In genomic region chr13:44989941-44990340, GRCh38 we compare ENCODE assay signal across 8 cellular contexts. TPM values are rescaled to one million over a fixed set of nuclear protein-coding genes. Genes with fewer than 3 reads are reported as not detected.
DNase-seq lines count a peak whose midpoint lies in the region; ATAC-seq, FAIRE-seq and TF ChIP-seq lines count a peak whose summit lies in the region.

No MANE protein-coding gene starts in this region.

- H3K9me3 ChIP-seq in keratinocyte (ENCODE audit: control insufficient read depth, low read depth, low read length), result no peaks in the 10 kb centered on the region
- H3K9me3 ChIP-seq in stomach, result no peaks in the 10 kb centered on the region

- H3K4me1 ChIP-seq in keratinocyte (ENCODE audit: control insufficient read depth, extremely low read depth, insufficient read depth, low read length) (peaks cover 22% of the 10 kb centered on the region), stomach (peaks cover 28 to 66% (median 43%) of the 10 kb centered on the region in 4 donors)

- DNase-seq in GM06990 (ENCODE audit: extremely low read depth, insufficient read length) (no peak), keratinocyte (ENCODE audit: low read depth, low spot score) (no peak), stomach (no peak), GM10248 (ENCODE audit: extremely low spot score) (no peak)
- DNase-seq in activated CD4-positive, CD25-positive, alpha-beta regulatory T cell (lab: John Stamatoyannopoulos, UW), result no peak

- FAIRE-seq in keratinocyte (lab: Jason Lieb, UNC), result no peak

- POLR2A ChIA-PET in GM10248 (lab: Yijun Ruan, JAX), result no interaction called here

- H3K4me3 ChIP-seq in GM06990 (replicated peaks; ENCODE audit: low read depth, low read length) (peak overlapping the region; percentile 99), keratinocyte (ENCODE audit: control insufficient read depth in 2 of 3, extremely low read depth in 1 of 3, insufficient read depth in 2 of 3, low read depth in 1 of 3, low read length in 3 of 3) (peak overlapping the region; percentile 89 to 100 (median 96)), stomach (peak overlapping the region; percentile 68 to 97 (median 87))

- WGBS in stomach, 5 donors, result 3 to 9% (median 5%) methylated on average over 10 of the region's 10 CpGs

- peak overlapping the region; percentile 97 for H3K9ac ChIP-seq in keratinocyte (ENCODE audit: control insufficient read depth, extremely low read depth, insufficient read depth, low read length)

- H3K36me3 ChIP-seq in GM06990 (ENCODE audit: control insufficient read depth, insufficient read depth, low read length), result peaks cover 3% of the 10 kb centered on the region
- H3K36me3 ChIP-seq in keratinocyte (ENCODE audit: control insufficient read depth in 2 of 2, extremely low read depth in 1 of 2, insufficient read depth in 2 of 2, low read length in 2 of 2), result peaks cover 0 to 2% of the 10 kb centered on the region in 2 experiments
- peaks cover 0 to 18% (median 15%) of the 10 kb centered on the region in 4 donors for H3K36me3 ChIP-seq in stomach

- no peaks in the 10 kb centered on the region for H4K20me1 ChIP-seq in keratinocyte (ENCODE audit: control insufficient read depth, extremely low read depth, insufficient read depth, low read length)

- no peak for TF ChIP-seq EP300 in stomach (IDR thresholded peaks at IDR 0.05)

- no peak for TF ChIP-seq POLR2A in stomach (IDR thresholded peaks at IDR 0.05)

- peak; percentile 5 for ATAC-seq in HG03460 (IDR thresholded peaks at IDR 0.05; ENCODE audit: unreplicated experiment)
- no peak for ATAC-seq in GM19035 (IDR thresholded peaks at IDR 0.05; ENCODE audit: unreplicated experiment)

- H3K4me2 ChIP-seq in keratinocyte (ENCODE audit: control insufficient read depth, extremely low read depth, insufficient read depth, low read depth, low read length), result peak overlapping the region; percentile 84

- no peak for TF ChIP-seq CTCF in GM06990 (IDR thresholded peaks at IDR 0.05; ENCODE audit: insufficient read depth, low read length, poor library complexity, severe bottlenecking)
- no peak for TF ChIP-seq CTCF in keratinocyte (optimal IDR thresholded peaks at IDR 0.05 in 1 of 3, IDR thresholded peaks at IDR 0.05 in 1 of 3, conservative IDR thresholded peaks at IDR 0.05 in 1 of 3; ENCODE audit: extremely low read depth in 1 of 3, insufficient read depth in 2 of 3, low read length in 3 of 3)
- TF ChIP-seq CTCF in stomach (IDR thresholded peaks at IDR 0.05), result no peak
- TF ChIP-seq CTCF in GM10248 (IDR thresholded peaks at IDR 0.05; ENCODE audit: control extremely low read depth, extremely low read depth, low read depth, missing control alignments), result no peak

- CTCF ChIA-PET in GM10248 (lab: Yijun Ruan, JAX), result interaction anchor here (0.9 to 1.0 kb wide), 2 partner anchors 12 to 22 kb away, joined by 3 read pairs; no protein-coding TSS in a partner anchor

- intact Hi-C loops in stomach (cut with DNase I; ENCODE audit: low total_unique reads), result no loop called here

- peak overlapping the region; percentile 79 for H2AFZ ChIP-seq in keratinocyte (ENCODE audit: control insufficient read depth, low read length)

- peak overlapping the region; percentile 68 for H3K27ac ChIP-seq in angular gyrus (ENCODE audit: low read depth, low read length)
- H3K27ac ChIP-seq in keratinocyte (ENCODE audit: control insufficient read depth, insufficient read depth, low read length), result peak overlapping the region; percentile 89
- peak overlapping the region in 4 of 5 donors; percentile 84 to 90 (median 88) for H3K27ac ChIP-seq in stomach

- H3K79me2 ChIP-seq in keratinocyte (ENCODE audit: control insufficient read depth, insufficient read depth, low read length), result peaks cover 91% of the 10 kb centered on the region

- H3K9me1 ChIP-seq in keratinocyte (ENCODE audit: control insufficient read depth, extremely low read depth, insufficient read depth, low read length), result peaks cover 2% of the 10 kb centered on the region

- no peaks in the 10 kb centered on the region for H3K27me3 ChIP-seq in GM06990 (replicated peaks; ENCODE audit: control insufficient read depth, insufficient read depth, low read length)
- H3K27me3 ChIP-seq in keratinocyte (ENCODE audit: control insufficient read depth, extremely low read depth, insufficient read depth, low read length), result no peaks in the 10 kb centered on the region
- no peaks in the 10 kb centered on the region for H3K27me3 ChIP-seq in stomach

- dilution Hi-C loops in keratinocyte (cut with MboI; ENCODE audit: extremely low pct_ligation_motif_present, low sequenced_read_pairs), result no loop called here

RNA-seq across cellular contexts. Expression of gene GPALPP1, which starts 0.6 kb away (rescaled TPM):
- polyA plus RNA-seq in keratinocyte (9.5 to 17.7 TPM (median 14.0 TPM) in 3 replicates), stomach (1 to 10 TPM; 8.1 to 9.6 (median 9.4) TPM)
- 28.1 TPM for polyA plus RNA-seq in keratinocyte (2011; ENCODE audit: low read depth)
- 7.5 and 10.9 TPM in 2 replicates for polyA plus RNA-seq in keratinocyte (2011; cell fraction: cytosol; rRNA removed)
- 16.1 and 19.2 TPM in 2 replicates for polyA plus RNA-seq in keratinocyte (2011; cell fraction: nucleus; rRNA removed)
- polyA plus RNA-seq in keratinocyte (2012; ENCODE audit: low replicate concordance), result 13.1 and 13.3 TPM in 2 replicates
- 6.1 to 9.9 TPM (median 8.1 TPM) in 3 replicates for polyA minus RNA-seq in keratinocyte
- polyA minus RNA-seq in keratinocyte (2011; cell fraction: cytosol; rRNA and poly(A)+ RNA removed), result 11.1 TPM
- 12.5 and 23.1 TPM in 2 replicates for polyA minus RNA-seq in keratinocyte (2011; cell fraction: nucleus; rRNA and poly(A)+ RNA removed)
- 10 to 100 TPM; 11.7 to 42.6 (median 29.9) TPM for total RNA-seq in stomach

RNA-seq across cellular contexts. Expression of gene NUFIP1, which starts 0.7 kb away (rescaled TPM):
- polyA plus RNA-seq in keratinocyte (1.7 to 4.2 TPM (median 3.3 TPM) in 3 replicates), stomach (1 to 10 TPM; 2.4 to 3.2 (median 2.5) TPM)
- 5.1 TPM for polyA plus RNA-seq in keratinocyte (2011; ENCODE audit: low read depth)
- 3.3 and 5.3 TPM in 2 replicates for polyA plus RNA-seq in keratinocyte (2011; cell fraction: cytosol; rRNA removed)
- polyA plus RNA-seq in keratinocyte (2011; cell fraction: nucleus; rRNA removed), result 4.5 and 5.2 TPM in 2 replicates
- polyA plus RNA-seq in keratinocyte (2012; ENCODE audit: low replicate concordance), result 5.2 and 5.8 TPM in 2 replicates
- 0.99 to 3.2 TPM (median 1.5 TPM) in 3 replicates for polyA minus RNA-seq in keratinocyte
- 2.1 TPM for polyA minus RNA-seq in keratinocyte (2011; cell fraction: cytosol; rRNA and poly(A)+ RNA removed)
- polyA minus RNA-seq in keratinocyte (2011; cell fraction: nucleus; rRNA and poly(A)+ RNA removed), result 1.5 and 2.8 TPM in 2 replicates
- total RNA-seq in stomach, result 1 to 10 TPM in 3 of 5 donors, not detected in 2; 1.3 to 4.4 (median 1.7) TPM
